Comparison of ENCODE assay signal across 9 cellular contexts in genomic region chr11:64007629-64008282, GRCh38. TPM values are rescaled to one million over a fixed set of nuclear protein-coding genes. Genes with fewer than 3 reads are reported as not detected.
DNase-seq lines count a peak whose midpoint lies in the region; ATAC-seq and TF ChIP-seq lines count a peak whose summit lies in the region.
"Had no signal": no experiment of that assay in that cellular context is flagged by ENCODE, and none has a peak within 500 bp of the region (broad histone marks: within the 10 kb centered on the region; RNA-seq: fewer than 3 reads in every experiment).

No MANE protein-coding gene starts in this region.

- H3K4me1 ChIP-seq in heart right ventricle (peaks cover 0 to 31% (median 17%) of the 10 kb centered on the region in 9 donors), osteoblast (ENCODE audit: insufficient read depth, low read length) (peaks cover 8% of the 10 kb centered on the region)

- H3K27ac ChIP-seq in heart right ventricle: peak overlapping the region in 9 of 10 donors; percentile 2 to 57 (median 33)
- no peak overlapping the region for H3K27ac ChIP-seq in osteoblast (ENCODE audit: low read depth, low read length)

- H3K4me1 Mint-ChIP-seq in activated naive CD8-positive, alpha-beta T cell treated with anti-CD3 and anti-CD28 coated beads, Interleukin-2, amount 50 U/mL, for 24 hours: peaks cover 10% of the 10 kb centered on the region

- H3K27me3 Mint-ChIP-seq in activated naive CD8-positive, alpha-beta T cell treated with anti-CD3 and anti-CD28 coated beads, Interleukin-2, amount 50 U/mL, for 24 hours: peaks cover 31% of the 10 kb centered on the region

- intact Hi-C loops in heart right ventricle (cut with DNase I): loop anchor here in 1 of 10 donors (2.0 kb wide), 1 partner anchor 65 kb away; no protein-coding TSS in a partner anchor

- TF ChIP-seq CTCF in heart right ventricle (IDR thresholded peaks at IDR 0.05) (peak in 7 of 9 donors; percentile 11 to 50 (median 40)), osteoblast (IDR thresholded peaks at IDR 0.05; ENCODE audit: extremely low read depth, low read depth, low read length) (peak; percentile 25)

- ATAC-seq in activated naive CD8-positive, alpha-beta T cell treated with anti-CD3 and anti-CD28 coated beads, Interleukin-2, amount 50 U/mL, for 24 hours: peak; percentile 30
- ATAC-seq in heart right ventricle (peak; percentile 73 to 91 (median 88)), GM19452 (IDR thresholded peaks at IDR 0.05; ENCODE audit: unreplicated experiment) (no peak), HG03571 (IDR thresholded peaks at IDR 0.05; ENCODE audit: unreplicated experiment) (no peak), HG02798 (IDR thresholded peaks at IDR 0.05; ENCODE audit: poor library complexity, unreplicated experiment) (no peak)

- H3K36me3 ChIP-seq in heart right ventricle (no peaks in the 10 kb centered on the region), osteoblast (ENCODE audit: insufficient read depth, low read length) (no peaks in the 10 kb centered on the region)

- H3K9me3 Mint-ChIP-seq in activated naive CD8-positive, alpha-beta T cell treated with anti-CD3 and anti-CD28 coated beads, Interleukin-2, amount 50 U/mL, for 24 hours: peaks cover 7% of the 10 kb centered on the region

- no peaks in the 10 kb centered on the region for H3K36me3 Mint-ChIP-seq in activated naive CD8-positive, alpha-beta T cell treated with anti-CD3 and anti-CD28 coated beads, Interleukin-2, amount 50 U/mL, for 24 hours (ENCODE audit: low read depth)

- peak overlapping the region; percentile 47 for H2AFZ ChIP-seq in osteoblast (ENCODE audit: low read length)

- H3K27ac Mint-ChIP-seq in activated naive CD8-positive, alpha-beta T cell treated with anti-CD3 and anti-CD28 coated beads, Interleukin-2, amount 50 U/mL, for 24 hours: no peak overlapping the region

- H3K9me3 ChIP-seq in heart right ventricle: no peaks in the 10 kb centered on the region
- no peaks in the 10 kb centered on the region for H3K9me3 ChIP-seq in osteoblast (ENCODE audit: low read depth, low read length)

- WGBS in heart right ventricle, 2 donors: 7 to 10% methylated on average over 40 of the region's 40 CpGs

- H4K20me1 ChIP-seq in osteoblast (ENCODE audit: insufficient read depth, low read length): peaks cover 3% of the 10 kb centered on the region

- peak overlapping the region; percentile 32 for H3K4me3 Mint-ChIP-seq in activated naive CD8-positive, alpha-beta T cell treated with anti-CD3 and anti-CD28 coated beads, Interleukin-2, amount 50 U/mL, for 24 hours

- no peaks in the 10 kb centered on the region for H3K79me2 ChIP-seq in osteoblast (ENCODE audit: insufficient read depth, low read length)

- H3K4me2 ChIP-seq in osteoblast (ENCODE audit: insufficient read depth, low read length): peak overlapping the region; percentile 86

- DNase-seq in NCI-H2029 (lab: John Stamatoyannopoulos, UW) (peak; percentile 34), NCI-H2029 treated with DMSO at 0.1 percent for 48 hours (lab: John Stamatoyannopoulos, UW) (no peak), heart right ventricle (peak; percentile 72 to 84), osteoblast (ENCODE audit: insufficient read length, low spot score, missing footprints) (peak; percentile 99)
- DNase-seq in activated naive CD8-positive, alpha-beta T cell treated with anti-CD3 and anti-CD28 coated beads, Interleukin-2, amount 50 U/mL, for 24 hours: peak; percentile 14

- H3K27me3 ChIP-seq in heart right ventricle (peaks cover 0 to 53% (median 0%) of the 10 kb centered on the region in 7 donors), osteoblast (ENCODE audit: insufficient read depth, low read length) (no peaks in the 10 kb centered on the region)

- H3K4me3 ChIP-seq in heart right ventricle: peak overlapping the region in 9 of 10 donors; percentile 28 to 54 (median 45)
- H3K4me3 ChIP-seq in osteoblast (ENCODE audit: insufficient read depth, low read length): peak overlapping the region; percentile 71

RNA-seq across cellular contexts. Expression of gene OTUB1, which starts 21.5 kb away (rescaled TPM):
- total RNA-seq in heart right ventricle: 10 to 100 TPM; 47.0 to 58.2 (median 49.8) TPM
- polyA plus RNA-seq in heart right ventricle: 10 to 100 TPM; 34.9 to 87.0 TPM
- 32.1 and 34.4 TPM in 2 replicates for total RNA-seq in osteoblast

RNA-seq across cellular contexts. Expression of gene FLRT1, which starts 28.0 kb away (rescaled TPM):
- total RNA-seq in heart right ventricle (under 1 TPM; 0.17 to 0.83 (median 0.39) TPM), osteoblast (under 0.01 and 0.29 TPM in 2 replicates)
- polyA plus RNA-seq in heart right ventricle: under 1 TPM; 0.22 to 0.44 TPM
- total RNA-seq: Daoy had no signal

RNA-seq across cellular contexts. Expression of gene COX8A, which starts 33.3 kb away (rescaled TPM):
- total RNA-seq in heart right ventricle: 1,000 to 10,000 TPM in 6 of 10 donors, 100 to 1,000 TPM in 4; 868 to 1,274 (median 1,041) TPM
- polyA plus RNA-seq in heart right ventricle: 1,000 to 10,000 TPM; 1,312 to 2,481 TPM
- 159 and 190 TPM in 2 replicates for total RNA-seq in osteoblast

Comparison
In these comparisons a context has a peak if more than half of its experiments do, and no peak if none do; other contexts are left out.
1. ATAC-seq: peak in activated naive CD8-positive, alpha-beta T cell treated with anti-CD3 and anti-CD28 coated beads, Interleukin-2, amount 50 U/mL, for 24 hours (single experiment) and heart right ventricle (8 of 8); none in GM19452 (single experiment), HG03571 (single experiment) and HG02798 (single experiment).